15 cellular contexts compared by ENCODE assay signal in genomic region chr20:36128463-36129176, GRCh38. TPM values are rescaled to one million over a fixed set of nuclear protein-coding genes. Genes with fewer than 3 reads are reported as not detected.
A peak's percentile ranks its signal among the peaks of the same experiment; 100 is the strongest.
DNase-seq lines count a peak whose midpoint lies in the region; ATAC-seq and TF ChIP-seq lines count a peak whose summit lies in the region.
"Had no signal": no experiment of that assay in that cellular context is flagged by ENCODE, and none has a peak within 500 bp of the region (broad histone marks: within the 10 kb centered on the region; RNA-seq: fewer than 3 reads in every experiment).

No MANE protein-coding gene starts in this region.

- H3K79me2 ChIP-seq in PC-3 (ENCODE audit: low read length), result no peaks in the 10 kb centered on the region

- POLR2A ChIA-PET in PC-3 (lab: Charles Lee; ENCODE audit: unreplicated experiment), result no interaction called here

- no peak overlapping the region for H3K9ac ChIP-seq in PC-3 (ENCODE audit: low read length)

- no peaks in the 10 kb centered on the region for H3K9me2 ChIP-seq in PC-3 (replicated peaks; ENCODE audit: low read length)

- H2AFZ ChIP-seq in PC-3 (ENCODE audit: low read length), result no peak overlapping the region

- H3K4me1 ChIP-seq in PC-3 (ENCODE audit: insufficient read depth, low read length), result peaks cover 14% of the 10 kb centered on the region
- no peaks in the 10 kb centered on the region for H3K4me1 ChIP-seq in gastroesophageal sphincter
- no peaks in the 10 kb centered on the region for H3K4me1 ChIP-seq in effector memory CD4-positive, alpha-beta T cell (ENCODE audit: control insufficient read depth, insufficient read depth, low read length, poor library complexity, severe bottlenecking)

- peaks cover 6% of the 10 kb centered on the region for H3K4me1 Mint-ChIP-seq in stimulated activated effector memory CD8-positive, alpha-beta T cell treated with anti-CD3 and anti-CD28 coated beads, Interleukin-12 subunit alpha, Interleukin-12 subunit beta, amount 100 ng/mL, for 72 hours
- H3K4me1 Mint-ChIP-seq: nephron had no signal

- no peaks in the 10 kb centered on the region for H3K36me3 ChIP-seq in PC-3 (ENCODE audit: low read depth, low read length)
- no peaks in the 10 kb centered on the region for H3K36me3 ChIP-seq in gastroesophageal sphincter
- no peaks in the 10 kb centered on the region for H3K36me3 ChIP-seq in effector memory CD4-positive, alpha-beta T cell (ENCODE audit: control insufficient read depth, insufficient read depth, low read length)
- H3K36me3 ChIP-seq: spleen had no signal

- H3K27ac Mint-ChIP-seq in stimulated activated effector memory CD8-positive, alpha-beta T cell treated with anti-CD3 and anti-CD28 coated beads, Interleukin-12 subunit alpha, Interleukin-12 subunit beta, amount 100 ng/mL, for 72 hours, result no peak overlapping the region
- H3K27ac Mint-ChIP-seq: nephron had no signal

- H3K27me3 ChIP-seq in PC-3 (ENCODE audit: low read length) (no peaks in the 10 kb centered on the region), gastroesophageal sphincter (no peaks in the 10 kb centered on the region)
- H3K27me3 ChIP-seq in effector memory CD4-positive, alpha-beta T cell (replicated peaks; ENCODE audit: control insufficient read depth, insufficient read depth, low read length, poor library complexity, severe bottlenecking), result no peaks in the 10 kb centered on the region
- H3K27me3 ChIP-seq: spleen had no signal

- no peaks in the 10 kb centered on the region for H3F3A ChIP-seq in PC-3 (ENCODE audit: low read length, unreplicated experiment)

- peak; percentile 88 for ATAC-seq in PC-3
- ATAC-seq in stimulated activated effector memory CD8-positive, alpha-beta T cell treated with anti-CD3 and anti-CD28 coated beads, Interleukin-12 subunit alpha, Interleukin-12 subunit beta, amount 100 ng/mL, for 72 hours, result peak; percentile 53
- no peak for ATAC-seq in gastroesophageal sphincter

- H3K27ac ChIP-seq in PC-3 (ENCODE audit: low read length) (no peak overlapping the region), gastroesophageal sphincter (no peak overlapping the region)
- no peak overlapping the region for H3K27ac ChIP-seq in effector memory CD4-positive, alpha-beta T cell (ENCODE audit: insufficient read depth, low read length, poor library complexity, severe bottlenecking)
- H3K27ac ChIP-seq: spleen had no signal

- WGBS in gastroesophageal sphincter (ENCODE audit: low coverage in 1 of 2), 2 donors, result 24% methylated on average over 3 of the region's 3 CpGs; no CpG with 5 or more reads in 1 of the 2 donors

- CTCF ChIA-PET in PC-3 (lab: Charles Lee), result interaction anchor here (0.6 to 2.0 kb wide), 2 partner anchors 10 to 136 kb away, joined by 5 read pairs; no protein-coding TSS in a partner anchor

- TF ChIP-seq EP300 in gastroesophageal sphincter (IDR thresholded peaks at IDR 0.05), result no peak

- H3K4me3 ChIP-seq in PC-3 (ENCODE audit: low read length) (no peak overlapping the region), fibroblast of mammary gland (ENCODE audit: control insufficient read depth, low read depth, low read length) (no peak overlapping the region), gastroesophageal sphincter (no peak overlapping the region)
- no peak overlapping the region for H3K4me3 ChIP-seq in effector memory CD4-positive, alpha-beta T cell (ENCODE audit: insufficient read depth, low read depth, low read length, poor library complexity, severe bottlenecking)
- H3K4me3 ChIP-seq: spleen had no signal

- peak overlapping the region; percentile 29; the same call in 1 of the 2 replicates for H3K4me2 ChIP-seq in PC-3 (ENCODE audit: low read length)

- BruUV-seq in PC-3 (replicated peaks; lab: Mats Ljungman, UMichigan), result no TSS peak

- no peak overlapping the region for H3K4me3 Mint-ChIP-seq in stimulated activated effector memory CD8-positive, alpha-beta T cell treated with anti-CD3 and anti-CD28 coated beads, Interleukin-12 subunit alpha, Interleukin-12 subunit beta, amount 100 ng/mL, for 72 hours
- H3K4me3 Mint-ChIP-seq: nephron had no signal

- intact Hi-C loops in PC-3 (cut with micrococcal nuclease), result no loop called here

- TF ChIP-seq CTCF in PC-3 (conservative IDR thresholded peaks at IDR 0.05; ENCODE audit: low read depth, low read length) (no peak), fibroblast of mammary gland (conservative IDR thresholded peaks at IDR 0.05; ENCODE audit: control insufficient read depth, insufficient read depth, low read depth, low read length) (no peak), gastroesophageal sphincter (IDR thresholded peaks at IDR 0.05) (no peak)

- no peaks in the 10 kb centered on the region for H4K20me1 ChIP-seq in PC-3 (ENCODE audit: low read length)

- TF ChIP-seq POLR2A in gastroesophageal sphincter (IDR thresholded peaks at IDR 0.05), result no peak

- H3K9me3 Mint-ChIP-seq in stimulated activated effector memory CD8-positive, alpha-beta T cell treated with anti-CD3 and anti-CD28 coated beads, Interleukin-12 subunit alpha, Interleukin-12 subunit beta, amount 100 ng/mL, for 72 hours, result no peaks in the 10 kb centered on the region
- H3K9me3 Mint-ChIP-seq: nephron had no signal

- H3K9me3 ChIP-seq in PC-3 (ENCODE audit: low read length) (no peaks in the 10 kb centered on the region), gastroesophageal sphincter (no peaks in the 10 kb centered on the region)
- no peaks in the 10 kb centered on the region for H3K9me3 ChIP-seq in effector memory CD4-positive, alpha-beta T cell (ENCODE audit: control insufficient read depth, low read length)
- H3K9me3 ChIP-seq: spleen had no signal

- no peaks in the 10 kb centered on the region for H3K36me3 Mint-ChIP-seq in stimulated activated effector memory CD8-positive, alpha-beta T cell treated with anti-CD3 and anti-CD28 coated beads, Interleukin-12 subunit alpha, Interleukin-12 subunit beta, amount 100 ng/mL, for 72 hours

- DNase-seq in GM03348 (ENCODE audit: low spot score) (peak; percentile 85), PC-3 (peak; percentile 54), fibroblast of mammary gland (ENCODE audit: low read depth) (peak; percentile 98), ecto neural progenitor cell (ENCODE audit: low spot score) (no peak)
- DNase-seq in stimulated activated effector memory CD8-positive, alpha-beta T cell treated with anti-CD3 and anti-CD28 coated beads, Interleukin-12 subunit alpha, Interleukin-12 subunit beta, amount 100 ng/mL, for 72 hours (ENCODE audit: low spot score in 2 of 2), result no peak
- DNase-seq in effector memory CD4-positive, alpha-beta T cell, result no peak
- DNase-seq in stimulated activated CD4-positive, alpha-beta T cell treated with anti-CD3 and anti-CD28 coated beads, Interleukin-1b, Interleukin-23, amount 100 ng/mL, for 48 hours, result no peak
- DNase-seq: activated gamma-delta T cell treated with Interleukin-2 at 50 U/mL for 16 hours, DND-41, Kasumi-1, NCI-H2227 treated with DMSO at 0.1 percent for 48 hours, SIG-M5, spleen had no signal

RNA-seq across cellular contexts. Expression of gene EPB41L1, which starts 25.9 kb away (rescaled TPM):
- total RNA-seq in PC-3 (2014; rRNA removed), result 48.2 and 53.0 TPM in 2 replicates
- total RNA-seq in gastroesophageal sphincter, result 10 to 100 TPM; 29.2 to 49.3 (median 35.4) TPM

Comparison
In these comparisons a context has a peak if more than half of its experiments do, and no peak if none do; other contexts are left out.
1. DNase-seq: peak in GM03348 (single experiment), PC-3 (single experiment) and fibroblast of mammary gland (single experiment); none in stimulated activated effector memory CD8-positive, alpha-beta T cell treated with anti-CD3 and anti-CD28 coated beads, Interleukin-12 subunit alpha, Interleukin-12 subunit beta, amount 100 ng/mL, for 72 hours (0 of 2), effector memory CD4-positive, alpha-beta T cell (0 of 3), stimulated activated CD4-positive, alpha-beta T cell treated with anti-CD3 and anti-CD28 coated beads, Interleukin-1b, Interleukin-23, amount 100 ng/mL, for 48 hours (single experiment) and ecto neural progenitor cell (single experiment).